ENCODE assay signal across 18 cellular contexts in genomic region chr11:55172734-55173415, GRCh38.
DNase-seq lines count a peak whose midpoint lies in the region; ATAC-seq and TF ChIP-seq lines count a peak whose summit lies in the region.
"Had no signal": no experiment of that assay in that cellular context is flagged by ENCODE, and none has a peak within 500 bp of the region (broad histone marks: within the 10 kb centered on the region; RNA-seq: fewer than 3 reads in every experiment).

No MANE protein-coding gene starts in this region.

- no peak for ATAC-seq in RWPE2 (ENCODE audit: low read depth)

- H3K27ac ChIP-seq in RWPE2 (ENCODE audit: poor library complexity, severe bottlenecking) (no peak overlapping the region), spleen (no peak overlapping the region)
- H3K27ac ChIP-seq: 22Rv1, C4-2B had no signal

- no peaks in the 10 kb centered on the region for H3K4me1 ChIP-seq in RWPE2 (ENCODE audit: insufficient read depth, poor library complexity, severe bottlenecking)
- no peaks in the 10 kb centered on the region for H3K4me1 ChIP-seq in spleen

- DNase-seq in DMS53 (lab: John Stamatoyannopoulos, UW) (peak; percentile 1), DMS53 treated with DMSO at 0.1 percent for 48 hours (lab: John Stamatoyannopoulos, UW; ENCODE audit: unreplicated experiment) (no peak), RWPE2 (ENCODE audit: low spot score) (peak; percentile 6), fibroblast of pulmonary artery (ENCODE audit: low read depth) (peak; percentile 1), spleen (peak; percentile 24), T-helper 9 cell (no peak), iPS-NIHi7 (ENCODE audit: extremely low spot score) (no peak), amygdala (lab: John Stamatoyannopoulos, UW) (no peak)
- DNase-seq: AML-193, DMS79 treated with DMSO at 0.1 percent for 48 hours, KG1, NCI-H1105 treated with DMSO at 0.1 percent for 48 hours, NCI-H1694, NCI-H2227 treated with DMSO at 0.1 percent for 48 hours, NCI-H510A treated with DMSO at 0.1 percent for 48 hours, NCI-H774 had no signal

- WGBS in spleen, 5 donors, result 46 to 64% (median 54%) methylated on average over 7 of the region's 7 CpGs

- H3K4me3 ChIP-seq in RWPE2 (ENCODE audit: severe bottlenecking) (no peak overlapping the region), fibroblast of pulmonary artery (replicated peaks; ENCODE audit: low read depth, low read length) (no peak overlapping the region), spleen (no peak overlapping the region)

- intact Hi-C loops in spleen (cut with DNase I; ENCODE audit: low total_unique reads), result no loop called here

- H3K27me3 ChIP-seq in RWPE2 (ENCODE audit: insufficient read depth, poor library complexity, severe bottlenecking) (no peaks in the 10 kb centered on the region), spleen (replicated peaks in 1 of 7) (no peaks in the 10 kb centered on the region)

- no peak for TF ChIP-seq CTCF in RWPE2 (IDR thresholded peaks at IDR 0.05; ENCODE audit: poor library complexity, severe bottlenecking)
- no peak for TF ChIP-seq CTCF in fibroblast of pulmonary artery (IDR thresholded peaks at IDR 0.05; ENCODE audit: low read length, missing control alignments)
- TF ChIP-seq CTCF in spleen (IDR thresholded peaks at IDR 0.05 in 8 of 11, conservative IDR thresholded peaks at IDR 0.05 in 3 of 11), result no peak

- H3K36me3 ChIP-seq in RWPE2 (ENCODE audit: low read depth), result no peaks in the 10 kb centered on the region
- H3K36me3 ChIP-seq in spleen, result no peaks in the 10 kb centered on the region

- peaks cover 2% of the 10 kb centered on the region for H3K9me3 ChIP-seq in RWPE2 (ENCODE audit: severe bottlenecking)
- H3K9me3 ChIP-seq in spleen, result peaks cover 0 to 99% (median 94%) of the 10 kb centered on the region in 8 donors

- no peak for TF ChIP-seq POLR2A in spleen (IDR thresholded peaks at IDR 0.05)

Comparison
In these comparisons a context has a peak if more than half of its experiments do, and no peak if none do; other contexts are left out.
1. DNase-seq: peak in DMS53 (single experiment), RWPE2 (single experiment), fibroblast of pulmonary artery (single experiment) and spleen (single experiment); none in DMS53 treated with DMSO at 0.1 percent for 48 hours (single experiment), T-helper 9 cell (single experiment), iPS-NIHi7 (single experiment) and amygdala (0 of 56).